16 cellular contexts compared by ENCODE assay signal in the genomic region with DNA sequence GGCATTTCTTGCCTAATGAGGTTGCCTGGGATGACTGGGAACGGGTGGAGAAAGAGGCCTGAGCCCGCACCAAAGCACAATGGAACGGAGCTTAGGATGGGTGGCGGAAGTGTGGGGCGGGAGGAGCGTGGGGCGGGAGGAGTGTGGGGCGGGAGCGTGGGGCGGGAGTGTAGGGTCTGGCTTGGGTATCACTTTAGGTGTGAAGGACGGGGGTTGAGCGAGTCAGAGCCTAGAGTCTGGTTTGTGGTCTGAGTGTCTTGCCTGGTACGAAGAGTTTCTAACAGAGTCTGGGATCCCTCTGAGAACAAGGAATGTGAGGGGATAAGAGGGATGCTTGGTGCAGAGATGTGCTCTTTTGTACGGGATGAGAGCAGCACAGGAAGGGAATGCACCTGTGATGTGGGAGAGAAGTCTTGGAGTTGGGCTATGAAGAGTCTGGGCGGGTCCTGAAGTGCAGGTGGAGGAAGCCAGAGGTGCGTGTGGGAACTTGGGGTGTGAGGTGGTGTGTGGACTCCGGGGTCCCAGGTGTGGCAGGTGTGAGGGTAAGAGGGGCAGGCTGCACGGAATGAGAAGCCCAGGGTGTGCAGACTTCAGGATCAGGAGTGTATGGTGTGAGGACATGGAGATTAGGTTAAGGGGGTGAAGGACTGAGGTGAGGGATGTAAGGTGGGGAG. TPM values are rescaled to one million over a fixed set of nuclear protein-coding genes. Genes with fewer than 3 reads are reported as not detected.
DNase-seq lines count a peak whose midpoint lies in the region; ATAC-seq, FAIRE-seq and TF ChIP-seq lines count a peak whose summit lies in the region.
"Had no signal": no experiment of that assay in that cellular context is flagged by ENCODE, and none has a peak within 500 bp of the region (broad histone marks: within the 10 kb centered on the region; RNA-seq: fewer than 3 reads in every experiment).

No MANE protein-coding gene starts in this region.

- no peak for DNase-seq in activated CD4-positive, alpha-beta T cell treated with anti-CD3 and anti-CD28 coated beads, Interleukin-2, amount 10 ng/mL, durations not matched to agents 7 days and 5 days
- DNase-seq in activated CD4-positive, alpha-beta T cell treated with anti-CD3 and anti-CD28 coated beads for 48 hours = no peak
- DNase-seq in T-cell (peak in 3 of 34 experiments; percentile 31 to 49 (median 34)), osteoblast (ENCODE audit: insufficient read length, low spot score, missing footprints) (peak; percentile 85), D721Med (ENCODE audit: insufficient read length, low spot score) (no peak), H54 (ENCODE audit: insufficient read length, low spot score) (no peak)
- DNase-seq: body of pancreas; DMS 273 treated with DMSO at 0.1 percent for 48 hours; effector CD8-positive, alpha-beta T cell; KG1; NCI-H1417 treated with DMSO at 0.1 percent for 48 hours had no signal

- no peaks in the 10 kb centered on the region for H3K9me3 ChIP-seq in osteoblast (ENCODE audit: low read depth, low read length)
- H3K9me3 ChIP-seq: body of pancreas, HAP-1 had no signal

- no peak overlapping the region for H3K4me2 ChIP-seq in osteoblast (ENCODE audit: insufficient read depth, low read length)

- ATAC-seq in T-cell (replicated peaks in 1 of 4) (no peak), GM19463 (IDR thresholded peaks at IDR 0.05; ENCODE audit: unreplicated experiment) (no peak)
- ATAC-seq: body of pancreas had no signal

- no peak for TF ChIP-seq CTCF in osteoblast (IDR thresholded peaks at IDR 0.05; ENCODE audit: extremely low read depth, low read depth, low read length)
- no peak for TF ChIP-seq CTCF in D721Med (IDR thresholded peaks at IDR 0.05; ENCODE audit: insufficient read depth, missing control alignments)

- peaks cover 9% of the 10 kb centered on the region for H3K27me3 ChIP-seq in osteoblast (ENCODE audit: insufficient read depth, low read length)
- H3K27me3 ChIP-seq: body of pancreas had no signal

- peaks cover 24% of the 10 kb centered on the region for H3K4me1 Mint-ChIP-seq in activated CD4-positive, alpha-beta T cell treated with anti-CD3 and anti-CD28 coated beads, Interleukin-2, amount 10 ng/mL, durations not matched to agents 7 days and 5 days
- H3K4me1 Mint-ChIP-seq in T-cell = peaks cover 17 to 20% (median 17%) of the 10 kb centered on the region in 3 donors
- H3K4me1 Mint-ChIP-seq in dendritic cell treated with granulocyte-macrophage colony-stimulating factor and Interleukin-4, amounts not matched to agents 40 ng/mL and 50 ng/mL, for 4 days (ENCODE audit: low read depth) = peaks cover 17% of the 10 kb centered on the region

- FAIRE-seq in D721Med (lab: Jason Lieb, UNC) (no peak), H54 (lab: Jason Lieb, UNC) (no peak)

- TF ChIP-seq POLR2A in H54 (IDR thresholded peaks at IDR 0.05; ENCODE audit: low read depth, low read length) = no peak

- H3K79me2 ChIP-seq in osteoblast (ENCODE audit: insufficient read depth, low read length) = no peaks in the 10 kb centered on the region

- peaks cover 7% of the 10 kb centered on the region for H3K4me1 ChIP-seq in osteoblast (ENCODE audit: insufficient read depth, low read length)

- no peak overlapping the region for H2AFZ ChIP-seq in osteoblast (ENCODE audit: low read length)

- POLR2A ChIA-PET in activated CD4-positive, alpha-beta T cell treated with anti-CD3 and anti-CD28 coated beads, Interleukin-2, amount 10 ng/mL, durations not matched to agents 7 days and 5 days (lab: Charles Lee) = no interaction called here
- POLR2A ChIA-PET in T-cell (lab: Charles Lee) = interaction anchor here in 1 of 2 donors (0.6 kb wide), 1 partner anchor 736 kb away, joined by 4 read pairs; no protein-coding TSS in a partner anchor

- no peak overlapping the region for H3K4me3 ChIP-seq in osteoblast (ENCODE audit: insufficient read depth, low read length)
- H3K4me3 ChIP-seq: body of pancreas, HAP-1 had no signal

- peak overlapping the region; percentile 65 for H3K27ac Mint-ChIP-seq in activated CD4-positive, alpha-beta T cell treated with anti-CD3 and anti-CD28 coated beads, Interleukin-2, amount 10 ng/mL, durations not matched to agents 7 days and 5 days
- peak overlapping the region; percentile 71 to 84 for H3K27ac Mint-ChIP-seq in T-cell
- peak overlapping the region; percentile 67 for H3K27ac Mint-ChIP-seq in dendritic cell treated with granulocyte-macrophage colony-stimulating factor and Interleukin-4, amounts not matched to agents 40 ng/mL and 50 ng/mL, for 4 days

- no peaks in the 10 kb centered on the region for H4K20me1 ChIP-seq in osteoblast (ENCODE audit: insufficient read depth, low read length)

- H3K9me3 Mint-ChIP-seq in activated CD4-positive, alpha-beta T cell treated with anti-CD3 and anti-CD28 coated beads, Interleukin-2, amount 10 ng/mL, durations not matched to agents 7 days and 5 days = no peaks in the 10 kb centered on the region
- H3K9me3 Mint-ChIP-seq in T-cell = no peaks in the 10 kb centered on the region
- H3K9me3 Mint-ChIP-seq in dendritic cell treated with granulocyte-macrophage colony-stimulating factor and Interleukin-4, amounts not matched to agents 40 ng/mL and 50 ng/mL, for 4 days = no peaks in the 10 kb centered on the region

- no peaks in the 10 kb centered on the region for H3K36me3 ChIP-seq in osteoblast (ENCODE audit: insufficient read depth, low read length)
- H3K36me3 ChIP-seq: HAP-1 had no signal

- H3K36me3 Mint-ChIP-seq in activated CD4-positive, alpha-beta T cell treated with anti-CD3 and anti-CD28 coated beads, Interleukin-2, amount 10 ng/mL, durations not matched to agents 7 days and 5 days (ENCODE audit: low read depth) = no peaks in the 10 kb centered on the region
- no peaks in the 10 kb centered on the region for H3K36me3 Mint-ChIP-seq in T-cell
- H3K36me3 Mint-ChIP-seq in dendritic cell treated with granulocyte-macrophage colony-stimulating factor and Interleukin-4, amounts not matched to agents 40 ng/mL and 50 ng/mL, for 4 days (ENCODE audit: low read depth) = no peaks in the 10 kb centered on the region

- peak overlapping the region; percentile 60 for H3K4me3 Mint-ChIP-seq in activated CD4-positive, alpha-beta T cell treated with anti-CD3 and anti-CD28 coated beads, Interleukin-2, amount 10 ng/mL, durations not matched to agents 7 days and 5 days
- H3K4me3 Mint-ChIP-seq in T-cell = peak overlapping the region in 2 of 3 donors; percentile 64 to 69
- H3K4me3 Mint-ChIP-seq in dendritic cell treated with granulocyte-macrophage colony-stimulating factor and Interleukin-4, amounts not matched to agents 40 ng/mL and 50 ng/mL, for 4 days = peak overlapping the region; percentile 59

- CTCF ChIA-PET in activated CD4-positive, alpha-beta T cell treated with anti-CD3 and anti-CD28 coated beads, Interleukin-2, amount 10 ng/mL, durations not matched to agents 7 days and 5 days (lab: Charles Lee) = interaction anchor here (5.9 kb wide), 1 partner anchor 14 kb away, joined by 31 read pairs; a partner anchor contains a TSS
- CTCF ChIA-PET in T-cell (lab: Charles Lee) = no interaction called here

- intact Hi-C loops in dendritic cell treated with granulocyte-macrophage colony-stimulating factor and Interleukin-4, amounts not matched to agents 40 ng/mL and 50 ng/mL, for 4 days (cut with micrococcal nuclease) = loop anchor here (1.0 to 2.0 kb wide), 3 partner anchors 17 to 53 kb away; a partner anchor contains a TSS

- H3K27ac ChIP-seq in osteoblast (ENCODE audit: low read depth, low read length) = no peak overlapping the region
- H3K27ac ChIP-seq: body of pancreas had no signal

- peaks cover 15% of the 10 kb centered on the region for H3K27me3 Mint-ChIP-seq in activated CD4-positive, alpha-beta T cell treated with anti-CD3 and anti-CD28 coated beads, Interleukin-2, amount 10 ng/mL, durations not matched to agents 7 days and 5 days
- no peaks in the 10 kb centered on the region for H3K27me3 Mint-ChIP-seq in T-cell
- peaks cover 14% of the 10 kb centered on the region for H3K27me3 Mint-ChIP-seq in dendritic cell treated with granulocyte-macrophage colony-stimulating factor and Interleukin-4, amounts not matched to agents 40 ng/mL and 50 ng/mL, for 4 days

RNA-seq across cellular contexts. Expression of a gene that starts 1.2 kb away (rescaled TPM):
- under 1 TPM in 1 of 2 experiments, not detected in 1; 0.87 TPM for total RNA-seq in activated CD4-positive, alpha-beta T cell treated with anti-CD3 and anti-CD28 coated beads, Interleukin-2, amount 10 ng/mL, durations not matched to agents 7 days and 5 days
- total RNA-seq in T-cell (not detected), osteoblast (not detected in 2 replicates)
- total RNA-seq: body of pancreas, lower leg skin, SK-MEL-5 had no signal

RNA-seq across cellular contexts. Expression of a gene that starts 15.8 kb away (rescaled TPM):
- total RNA-seq in activated CD4-positive, alpha-beta T cell treated with anti-CD3 and anti-CD28 coated beads, Interleukin-2, amount 10 ng/mL, durations not matched to agents 7 days and 5 days = 10 to 100 TPM; 15.6 to 16.0 TPM
- 1 to 10 TPM; 3.7 to 6.7 (median 5.4) TPM for total RNA-seq in T-cell
- 0.29 and 0.72 TPM in 2 replicates for total RNA-seq in osteoblast
- total RNA-seq: body of pancreas had no signal

RNA-seq across cellular contexts. Expression of a gene that starts 16.7 kb away (rescaled TPM):
- total RNA-seq in activated CD4-positive, alpha-beta T cell treated with anti-CD3 and anti-CD28 coated beads, Interleukin-2, amount 10 ng/mL, durations not matched to agents 7 days and 5 days = 100 to 1,000 TPM; 107 to 113 TPM
- total RNA-seq in T-cell (100 to 1,000 TPM in 1 of 5 donors, 10 to 100 TPM in 4; 61.9 to 113 (median 94.5) TPM), osteoblast (1.8 and 2.1 TPM in 2 replicates)

RNA-seq across cellular contexts. Expression of a gene that starts 21.1 kb away (rescaled TPM):
- total RNA-seq in activated CD4-positive, alpha-beta T cell treated with anti-CD3 and anti-CD28 coated beads, Interleukin-2, amount 10 ng/mL, durations not matched to agents 7 days and 5 days = 100 to 1,000 TPM; 140 to 142 TPM
- total RNA-seq in T-cell (100 to 1,000 TPM; 151 to 209 (median 203) TPM), osteoblast (27.4 and 28.6 TPM in 2 replicates)

RNA-seq across cellular contexts. Expression of a gene that starts 31.7 kb away (rescaled TPM):
- total RNA-seq in activated CD4-positive, alpha-beta T cell treated with anti-CD3 and anti-CD28 coated beads, Interleukin-2, amount 10 ng/mL, durations not matched to agents 7 days and 5 days = 100 to 1,000 TPM in 1 of 2 experiments, 10 to 100 TPM in 1; 92.2 to 126 TPM
- total RNA-seq in T-cell = 10 to 100 TPM; 11.6 to 29.1 (median 14.9) TPM
- 14.4 and 30.0 TPM in 2 replicates for total RNA-seq in osteoblast

Comparison
In these comparisons a context has a peak if more than half of its experiments do, and no peak if none do; other contexts are left out.
1. RNA of a gene that starts 16.7 kb away (total RNA-seq): 107 to 113 TPM in activated CD4-positive, alpha-beta T cell treated with anti-CD3 and anti-CD28 coated beads, Interleukin-2, amount 10 ng/mL, durations not matched to agents 7 days and 5 days and 61.9 to 113 TPM in T-cell; 1.8 to 2.1 TPM in osteoblast; every median in the first group is over 10 times any median in the second.
2. Peak in every context shown above with its lines, with median percentiles within 50 percentile points of each other: H3K27ac Mint-ChIP-seq and H3K4me3 Mint-ChIP-seq.